In the genomic region with DNA sequence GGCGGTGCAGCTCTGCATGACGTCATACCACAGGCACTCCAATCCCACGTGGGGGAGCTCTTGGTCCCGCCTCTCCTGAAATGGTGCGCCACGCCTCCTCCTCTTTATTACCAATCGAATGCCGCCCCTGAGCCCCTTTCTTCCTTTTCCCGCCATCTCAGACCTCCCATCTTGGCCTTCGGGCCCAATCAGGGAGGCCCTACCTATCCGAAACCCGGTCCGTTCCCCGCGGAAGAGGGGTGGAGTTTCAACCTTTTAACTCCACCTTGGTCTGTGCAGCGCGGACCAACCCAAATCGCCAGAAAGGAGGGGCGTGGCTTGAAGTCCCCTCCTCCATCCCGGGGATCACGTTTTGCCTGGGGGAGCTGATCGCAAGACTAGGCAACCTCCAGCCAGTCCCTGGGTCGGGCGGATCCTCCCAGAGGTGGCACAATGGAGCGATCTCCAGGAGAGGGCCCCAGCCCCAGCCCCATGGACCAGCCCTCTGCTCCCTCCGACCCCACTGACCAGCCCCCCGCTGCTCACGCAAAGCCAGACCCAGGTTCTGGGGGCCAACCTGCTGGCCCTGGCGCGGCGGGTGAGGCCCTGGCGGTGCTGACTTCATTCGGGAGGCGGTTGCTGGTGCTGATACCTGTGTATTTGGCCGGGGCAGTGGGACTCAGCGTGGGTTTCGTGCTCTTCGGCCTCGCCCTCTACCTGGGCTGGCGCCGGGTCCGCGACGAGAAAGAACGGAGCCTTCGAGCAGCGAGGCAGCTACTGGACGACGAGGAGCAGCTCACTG, we compare ENCODE assay signal across 8 cellular contexts. TPM values are rescaled to one million over a fixed set of nuclear protein-coding genes. Genes with fewer than 3 reads are reported as not detected.
DNase-seq lines count a peak whose midpoint lies in the region; ATAC-seq and TF ChIP-seq lines count a peak whose summit lies in the region.

Gene ESYT1 (plus strand): TSS at position 380 of the 781 bp plus-strand sequence. CDS start 53 bp downstream, at position 433.

- H3K4me1 Mint-ChIP-seq in GM23338 (peaks cover 30% of the 10 kb centered on the region), naive B cell (peaks cover 58 to 80% (median 71%) of the 10 kb centered on the region in 3 donors)
- peaks cover 68% of the 10 kb centered on the region for H3K4me1 Mint-ChIP-seq in stimulated activated memory B cell treated with anti-CD40 and anti-IgM and Interleukin-4, amounts not matched to agents 10 μg/mL and 1 μg/mL and 100 μg/mL, for 72 hours

- no peak for TF ChIP-seq CTCF in DOHH2 (IDR thresholded peaks at IDR 0.05; ENCODE audit: low read depth, low read length, poor library complexity, severe bottlenecking)
- TF ChIP-seq CTCF in GM23338 (conservative IDR thresholded peaks at IDR 0.05; ENCODE audit: low read depth in 2 of 2): 0 out of 4 replicates have a peak, but pooled peaks of 1 of the 2 experiments have one; percentile 6

- peak; percentile 100 for DNase-seq in GM23338 (ENCODE audit: low spot score)
- peak; percentile 100 for DNase-seq in LHCN-M2 (ENCODE audit: low read depth)
- DNase-seq in RPMI8226: peak; percentile 99
- peak; percentile 88 to 93 for DNase-seq in activated T-helper 1 cell treated with anti-CD3 and anti-CD28 coated beads, Interleukin-2, amount 50 U/mL, for 16 hours (ENCODE audit: low read depth in 1 of 2, low spot score in 1 of 2)
- DNase-seq in fibroblast of gingiva (ENCODE audit: low read depth): peak; percentile 100
- DNase-seq in naive B cell: peak; percentile 97

- H3K27ac Mint-ChIP-seq in GM23338 (peak within 1 kb of the TSS; percentile 98), naive B cell (peak within 1 kb of the TSS; percentile 85 to 98 (median 96))
- peak within 1 kb of the TSS; percentile 93 for H3K27ac Mint-ChIP-seq in stimulated activated memory B cell treated with anti-CD40 and anti-IgM and Interleukin-4, amounts not matched to agents 10 μg/mL and 1 μg/mL and 100 μg/mL, for 72 hours

- peaks cover 28% of the 10 kb centered on the region for H3F3A ChIP-seq in DOHH2 (ENCODE audit: control insufficient read depth, insufficient read depth)
- H3F3A ChIP-seq in GM23338 (replicated peaks; ENCODE audit: low read depth): peaks cover 4% of the 10 kb centered on the region; the same call in 1 of the 2 replicates

- peaks cover 5% of the 10 kb centered on the region; the same call in 1 of the 2 replicates for H3K9me3 ChIP-seq in DOHH2 (ENCODE audit: control insufficient read depth, insufficient read depth, low read length)

- H3K9me2 ChIP-seq in DOHH2 (replicated peaks; ENCODE audit: control insufficient read depth, low read length): no peaks in the 10 kb centered on the region
- H3K9me2 ChIP-seq in GM23338 (ENCODE audit: insufficient read depth): no peaks in the 10 kb centered on the region

- H3K27me3 ChIP-seq in DOHH2 (ENCODE audit: control insufficient read depth, low read length) (no peaks in the 10 kb centered on the region), GM23338 (ENCODE audit: insufficient read depth) (no peaks in the 10 kb centered on the region)

- H3K79me2 ChIP-seq in DOHH2 (ENCODE audit: control insufficient read depth, low read length) (peaks cover 40% of the 10 kb centered on the region), GM23338 (replicated peaks; ENCODE audit: insufficient read depth) (peaks cover 21% of the 10 kb centered on the region)

- no peak within 1 kb of the TSS; the same call in 1 of the 2 replicates for H2AFZ ChIP-seq in GM23338

- no peaks in the 10 kb centered on the region for H3K9me3 Mint-ChIP-seq in GM23338
- no peaks in the 10 kb centered on the region for H3K9me3 Mint-ChIP-seq in naive B cell
- no peaks in the 10 kb centered on the region for H3K9me3 Mint-ChIP-seq in stimulated activated memory B cell treated with anti-CD40 and anti-IgM and Interleukin-4, amounts not matched to agents 10 μg/mL and 1 μg/mL and 100 μg/mL, for 72 hours

- ATAC-seq in GM23338: peak; percentile 88
- ATAC-seq in naive B cell (ENCODE audit: low read depth in 2 of 2): peak; percentile 85 to 87
- ATAC-seq in stimulated activated memory B cell treated with anti-CD40 and anti-IgM and Interleukin-4, amounts not matched to agents 10 μg/mL and 1 μg/mL and 100 μg/mL, for 72 hours: peak; percentile 97

- H3K4me1 ChIP-seq in DOHH2 (ENCODE audit: control insufficient read depth, low read length): peaks cover 54% of the 10 kb centered on the region
- H3K4me1 ChIP-seq in GM23338 (ENCODE audit: insufficient read depth): peaks cover 17% of the 10 kb centered on the region

- H3K4me3 ChIP-seq in DOHH2 (ENCODE audit: low read length): peak within 1 kb of the TSS; percentile 90
- peak within 1 kb of the TSS; percentile 89 for H3K4me3 ChIP-seq in GM23338

- H3K36me3 Mint-ChIP-seq in GM23338 (ENCODE audit: low read depth) (peaks cover 33% of the 10 kb centered on the region), naive B cell (peaks cover 0 to 21% of the 10 kb centered on the region in 2 donors)
- H3K36me3 Mint-ChIP-seq in stimulated activated memory B cell treated with anti-CD40 and anti-IgM and Interleukin-4, amounts not matched to agents 10 μg/mL and 1 μg/mL and 100 μg/mL, for 72 hours: peaks cover 27% of the 10 kb centered on the region

- H4K20me1 ChIP-seq in DOHH2 (ENCODE audit: control insufficient read depth, insufficient read depth, low read depth, low read length): no peaks in the 10 kb centered on the region
- H4K20me1 ChIP-seq in GM23338 (replicated peaks; ENCODE audit: insufficient read depth): peaks cover 13% of the 10 kb centered on the region; the same call in 1 of the 2 replicates

- H3K27ac ChIP-seq in DOHH2 (ENCODE audit: low read depth, low read length) (peak within 1 kb of the TSS; percentile 82), GM23338 (ENCODE audit: low read depth) (peak within 1 kb of the TSS; percentile 60)

- peaks cover 3% of the 10 kb centered on the region for H3K27me3 Mint-ChIP-seq in GM23338 (ENCODE audit: insufficient read depth, low read depth, poor library complexity)
- no peaks in the 10 kb centered on the region for H3K27me3 Mint-ChIP-seq in naive B cell
- H3K27me3 Mint-ChIP-seq in stimulated activated memory B cell treated with anti-CD40 and anti-IgM and Interleukin-4, amounts not matched to agents 10 μg/mL and 1 μg/mL and 100 μg/mL, for 72 hours: no peaks in the 10 kb centered on the region

- peak within 1 kb of the TSS; percentile 93 for H3K4me2 ChIP-seq in DOHH2 (ENCODE audit: low read length)
- H3K4me2 ChIP-seq in GM23338: peak within 1 kb of the TSS; percentile 89

- H3K4me3 Mint-ChIP-seq in GM23338: peak within 1 kb of the TSS; percentile 98
- H3K4me3 Mint-ChIP-seq in naive B cell: peak within 1 kb of the TSS; percentile 87 to 100 (median 98)
- H3K4me3 Mint-ChIP-seq in stimulated activated memory B cell treated with anti-CD40 and anti-IgM and Interleukin-4, amounts not matched to agents 10 μg/mL and 1 μg/mL and 100 μg/mL, for 72 hours: peak within 1 kb of the TSS; percentile 100

- H3K36me3 ChIP-seq in DOHH2 (ENCODE audit: control insufficient read depth, low read length) (peaks cover 29% of the 10 kb centered on the region), GM23338 (ENCODE audit: insufficient read depth) (peaks cover 13% of the 10 kb centered on the region)

TF ChIP-seq in GM23338, 12 proteins besides CTCF, POLR2A, EP300 and RAD21 (continues in another document):
- TF ChIP-seq CREB1 (CRISPR knock-in tag; IDR thresholded peaks at IDR 0.05; ENCODE audit: low read depth): peak; percentile 96
- TF ChIP-seq, protein P1, sequence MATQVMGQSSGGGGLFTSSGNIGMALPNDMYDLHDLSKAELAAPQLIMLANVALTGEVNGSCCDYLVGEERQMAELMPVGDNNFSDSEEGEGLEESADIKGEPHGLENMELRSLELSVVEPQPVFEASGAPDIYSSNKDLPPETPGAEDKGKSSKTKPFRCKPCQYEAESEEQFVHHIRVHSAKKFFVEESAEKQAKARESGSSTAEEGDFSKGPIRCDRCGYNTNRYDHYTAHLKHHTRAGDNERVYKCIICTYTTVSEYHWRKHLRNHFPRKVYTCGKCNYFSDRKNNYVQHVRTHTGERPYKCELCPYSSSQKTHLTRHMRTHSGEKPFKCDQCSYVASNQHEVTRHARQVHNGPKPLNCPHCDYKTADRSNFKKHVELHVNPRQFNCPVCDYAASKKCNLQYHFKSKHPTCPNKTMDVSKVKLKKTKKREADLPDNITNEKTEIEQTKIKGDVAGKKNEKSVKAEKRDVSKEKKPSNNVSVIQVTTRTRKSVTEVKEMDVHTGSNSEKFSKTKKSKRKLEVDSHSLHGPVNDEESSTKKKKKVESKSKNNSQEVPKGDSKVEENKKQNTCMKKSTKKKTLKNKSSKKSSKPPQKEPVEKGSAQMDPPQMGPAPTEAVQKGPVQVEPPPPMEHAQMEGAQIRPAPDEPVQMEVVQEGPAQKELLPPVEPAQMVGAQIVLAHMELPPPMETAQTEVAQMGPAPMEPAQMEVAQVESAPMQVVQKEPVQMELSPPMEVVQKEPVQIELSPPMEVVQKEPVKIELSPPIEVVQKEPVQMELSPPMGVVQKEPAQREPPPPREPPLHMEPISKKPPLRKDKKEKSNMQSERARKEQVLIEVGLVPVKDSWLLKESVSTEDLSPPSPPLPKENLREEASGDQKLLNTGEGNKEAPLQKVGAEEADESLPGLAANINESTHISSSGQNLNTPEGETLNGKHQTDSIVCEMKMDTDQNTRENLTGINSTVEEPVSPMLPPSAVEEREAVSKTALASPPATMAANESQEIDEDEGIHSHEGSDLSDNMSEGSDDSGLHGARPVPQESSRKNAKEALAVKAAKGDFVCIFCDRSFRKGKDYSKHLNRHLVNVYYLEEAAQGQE (IDR thresholded peaks at IDR 0.05; ENCODE audit: unreplicated experiment): no peak
- no peak for TF ChIP-seq EZH2 (IDR thresholded peaks at IDR 0.05; ENCODE audit: low read depth, unreplicated experiment)
- peak; percentile 88 for TF ChIP-seq POLR2AphosphoS5 (IDR thresholded peaks at IDR 0.05; ENCODE audit: low read depth)
- TF ChIP-seq NANOG (IDR thresholded peaks at IDR 0.05; ENCODE audit: borderline replicate concordance): no peak
- TF ChIP-seq STAT1 (IDR thresholded peaks at IDR 0.05; ENCODE audit: unreplicated experiment): no peak
- no peak for TF ChIP-seq ZNF331 (CRISPR knock-in tag; IDR thresholded peaks at IDR 0.05; ENCODE audit: low read depth)
- no peak for TF ChIP-seq ETS1 (IDR thresholded peaks at IDR 0.05)

RNA-seq across cellular contexts. Expression of gene ESYT1, which starts in this region (rescaled TPM):
- 97.2 and 142 TPM in 2 replicates for total RNA-seq in GM23338 (2014; rRNA removed; shearing (Covaris generic))
- 23.3 and 26.2 TPM in 2 replicates for polyA plus RNA-seq in GM23338 (2016; fragmentation: Nextera tagmentation; extraction: Ambion mirVana)
- 169 and 173 TPM in 2 replicates for total RNA-seq in LHCN-M2 (2014; rRNA removed)
- 94.6 TPM for polyA plus RNA-seq in LHCN-M2 (2012)
- 100 to 1,000 TPM; 145 to 293 (median 196) TPM for polyA plus RNA-seq in naive B cell (ENCODE audit: low read depth in 6 of 6)

Comparison
In these comparisons a context has a peak if more than half of its experiments do, and no peak if none do; other contexts are left out.
1. Peak in every context shown above with its lines: DNase-seq, ATAC-seq, H3K4me3 ChIP-seq and H3K27ac ChIP-seq.